ENCODE assay signal across 18 cellular contexts in genomic region chr1:22706100-22706499, GRCh38. TPM values are rescaled to one million over a fixed set of nuclear protein-coding genes. Genes with fewer than 3 reads are reported as not detected.
A peak's percentile ranks its signal among the peaks of the same experiment; 100 is the strongest.
DNase-seq lines count a peak whose midpoint lies in the region; ATAC-seq, FAIRE-seq and TF ChIP-seq lines count a peak whose summit lies in the region.
"Not testable (repeated sequence)": the region's sequence is repeated elsewhere in the genome, so short reads cannot be mapped to it uniquely, and the experiment has no call there.
"Had no signal": no experiment of that assay in that cellular context is flagged by ENCODE, and none has a peak within 500 bp of the region (broad histone marks: within the 10 kb centered on the region; RNA-seq: fewer than 3 reads in every experiment).

No MANE protein-coding gene starts in this region.

- not testable (repeated sequence) for H3K9ac ChIP-seq in K562 (ENCODE audit: insufficient read depth in 1 of 2, low read depth in 2 of 2, low read length in 2 of 2)

- ATAC-seq in K562; natural killer cell treated with Interleukin-12 subunit alpha and Interleukin-12 subunit beta and Interleukin-15 and Interleukin-18, amount 100 ng/mL, for 72 hours: not testable (repeated sequence)

- peaks cover 3 to 18% of the 10 kb centered on the region in 2 experiments; a peak in 2 of 5 replicates for H3K27me3 ChIP-seq in K562 (ENCODE audit: control insufficient read depth in 2 of 2, insufficient read depth in 2 of 2, low read length in 2 of 2)
- H3K27me3 ChIP-seq in spleen (replicated peaks in 1 of 7) = peaks cover 0 to 21% (median 9%) of the 10 kb centered on the region in 7 donors

- H3K4me2 ChIP-seq in K562 (ENCODE audit: insufficient read depth, low read length) = not testable (repeated sequence)

- in situ Hi-C loops in K562 (cut with MboI) = not testable (repeated sequence)

- H3K4me1 ChIP-seq in HEK293 (ENCODE audit: control insufficient read depth, insufficient read depth, low read length) = not testable (repeated sequence)
- H3K4me1 ChIP-seq in K562 (replicated peaks in 1 of 2; ENCODE audit: control insufficient read depth in 2 of 2, insufficient read depth in 2 of 2, low read length in 2 of 2) (peaks cover 0 to 15% of the 10 kb centered on the region in 2 experiments; a peak in 4 of 5 replicates), spleen (peaks cover 0 to 35% (median 15%) of the 10 kb centered on the region in 6 donors)

- not testable (repeated sequence) for FAIRE-seq in K562 (lab: Jason Lieb, UNC)

- not testable (repeated sequence) for H3K79me2 ChIP-seq in K562 (ENCODE audit: control insufficient read depth, insufficient read depth, low read length)

- WGBS in K562 (ENCODE audit: insufficient coverage, low coverage, missing lambda C conversion rate) = 0% methylated on average over 4 of the region's 4 CpGs
- WGBS in spleen, 5 donors = 87 to 95% (median 90%) methylated on average over 4 of the region's 4 CpGs

- not testable (repeated sequence) for H3K27ac Mint-ChIP-seq in natural killer cell treated with Interleukin-12 subunit alpha and Interleukin-12 subunit beta and Interleukin-15 and Interleukin-18, amount 100 ng/mL, for 72 hours

- H3K9me3 Mint-ChIP-seq in natural killer cell treated with Interleukin-12 subunit alpha and Interleukin-12 subunit beta and Interleukin-15 and Interleukin-18, amount 100 ng/mL, for 72 hours = not testable (repeated sequence)

- H3K27ac ChIP-seq in HEK293 (ENCODE audit: extremely low read depth, low read depth, low read length); K562 (ENCODE audit: extremely low read depth, low read depth, low read length); spleen: not testable (repeated sequence)

- not testable (repeated sequence) for TF ChIP-seq RAD21 in K562 (CRISPR knock-in tag; conservative IDR thresholded peaks at IDR 0.05 in 1 of 2, IDR thresholded peaks at IDR 0.05 in 1 of 2)

- peaks cover 28% of the 10 kb centered on the region for H4K20me1 ChIP-seq in K562 (replicated peaks; ENCODE audit: control insufficient read depth, insufficient read depth, low read length)

- not testable (repeated sequence) for H3K36me3 ChIP-seq in HEK293 (ENCODE audit: control insufficient read depth in 2 of 2, insufficient read depth in 1 of 2, low read length in 2 of 2); K562 (ENCODE audit: control insufficient read depth, insufficient read depth, low read length); spleen

- not testable (repeated sequence) for BruUV-seq in K562 (replicated peaks; lab: Mats Ljungman, UMichigan)

- H2AFZ ChIP-seq in K562 (ENCODE audit: low read depth, low read length) = not testable (repeated sequence)

- not testable (repeated sequence) for DNase-seq in K562 (ENCODE audit: extremely low read depth in 1 of 4, low spot score in 3 of 4)
- DNase-seq in natural killer cell treated with Interleukin-12 subunit alpha and Interleukin-12 subunit beta and Interleukin-15 and Interleukin-18, amount 100 ng/mL, for 72 hours (ENCODE audit: low spot score) = peak; percentile 5
- peak; percentile 12 for DNase-seq in spleen

- H3K36me3 Mint-ChIP-seq in natural killer cell treated with Interleukin-12 subunit alpha and Interleukin-12 subunit beta and Interleukin-15 and Interleukin-18, amount 100 ng/mL, for 72 hours = not testable (repeated sequence)

- TF ChIP-seq EP300 in K562 (IDR thresholded peaks at IDR 0.05; ENCODE audit: low read length) = not testable (repeated sequence)

- TF ChIP-seq POLR2A in K562 (conservative IDR thresholded peaks at IDR 0.05); spleen (IDR thresholded peaks at IDR 0.05): not testable (repeated sequence)

- CTCF ChIA-PET in HEK293 (lab: Yijun Ruan, JAX); K562 (lab: Yijun Ruan, JAX; ENCODE audit: low intra/inter-chr PET ratio): not testable (repeated sequence)

- not testable (repeated sequence) for H3K9me3 ChIP-seq in HEK293 (ENCODE audit: control insufficient read depth, insufficient read depth, low read depth, low read length); K562 (replicated peaks; ENCODE audit: control insufficient read depth, insufficient read depth, low read depth, low read length); spleen

- H3K9me1 ChIP-seq in K562 (ENCODE audit: control insufficient read depth, insufficient read depth, low read length) = not testable (repeated sequence)

- H3K4me3 Mint-ChIP-seq in natural killer cell treated with Interleukin-12 subunit alpha and Interleukin-12 subunit beta and Interleukin-15 and Interleukin-18, amount 100 ng/mL, for 72 hours = not testable (repeated sequence)

- peaks cover 17 to 24% of the 10 kb centered on the region in 2 donors for H3K27me3 Mint-ChIP-seq in natural killer cell treated with Interleukin-12 subunit alpha and Interleukin-12 subunit beta and Interleukin-15 and Interleukin-18, amount 100 ng/mL, for 72 hours

- POLR2A ChIA-PET in HEK293 (lab: Yijun Ruan, JAX); K562 (lab: Yijun Ruan, JAX): not testable (repeated sequence)

- H3K4me3 ChIP-seq in HEK293 (ENCODE audit: low read depth, low read length); K562; spleen: not testable (repeated sequence)

- H3K4me1 Mint-ChIP-seq in natural killer cell treated with Interleukin-12 subunit alpha and Interleukin-12 subunit beta and Interleukin-15 and Interleukin-18, amount 100 ng/mL, for 72 hours (ENCODE audit: low read depth in 2 of 2) = not testable (repeated sequence)

- TF ChIP-seq CTCF in HEK293 (tag by site-specific recombination; IDR thresholded peaks at IDR 0.05); K562 (IDR thresholded peaks at IDR 0.05 in 2 of 3, conservative IDR thresholded peaks at IDR 0.05 in 1 of 3; ENCODE audit: insufficient read depth in 2 of 3, low read depth in 1 of 3, low read length in 3 of 3); spleen (IDR thresholded peaks at IDR 0.05 in 8 of 11, conservative IDR thresholded peaks at IDR 0.05 in 3 of 11): not testable (repeated sequence)

- intact Hi-C loops in K562 (cut with micrococcal nuclease) = not testable (repeated sequence)
- intact Hi-C loops in spleen (cut with DNase I; ENCODE audit: low total_unique reads) = loop anchor here (10.0 kb wide), 2 partner anchors 179 to 229 kb away; no protein-coding TSS in a partner anchor

TF ChIP-seq in HEK293, 187 proteins besides CTCF, POLR2A, EP300 and RAD21:
- peak; percentile 95 for TF ChIP-seq ZNF146 (tag by site-specific recombination; IDR thresholded peaks at IDR 0.05)

TF ChIP-seq in K562, 482 proteins besides CTCF, POLR2A, EP300 and RAD21:
- TF ChIP-seq KDM1A (IDR thresholded peaks at IDR 0.05) (0 out of 4 replicates have a peak, but pooled peaks of 1 of the 2 experiments have one; percentile 12), ZNF146 (CRISPR knock-in tag; IDR thresholded peaks at IDR 0.05; ENCODE audit: unreplicated experiment) (peak; percentile 68)

RNA-seq across cellular contexts. Expression of gene EPHB2, which starts 4.5 kb away (rescaled TPM):
- total RNA-seq in K562 (2011; cell fraction: chromatin; rRNA removed; ENCODE audit: low replicate concordance) = 0.23 TPM in 1 of 2 replicates, not detected in the other
- total RNA-seq in K562 (2011; cell fraction: nucleolus; rRNA removed) = not detected in 2 replicates
- not detected in 2 replicates for total RNA-seq in K562 (2011; cell fraction: nucleoplasm; rRNA removed)
- total RNA-seq in K562 (2014; rRNA removed) (not detected in 2 replicates), K562 (2014; rRNA removed; fragmentation: Illumina TruSeq; extraction: Trizol) (not detected in 2 replicates), K562 (2015; rRNA removed; fragmentation: Illumina TruSeq; extraction: Trizol) (not detected in 2 replicates), K562 (2021) (not detected in 2 replicates), spleen (1 to 10 TPM; 2.5 to 9.3 (median 7.3) TPM)
- polyA plus RNA-seq in K562 (2011; rRNA removed) (0.05 TPM in 1 of 2 replicates, not detected in the other), K562 (2014; fragmentation: Illumina TruSeq; extraction: Trizol) (not detected in 2 replicates), K562 (2014; fragmentation: Nextera tagmentation; extraction: Ambion mirVana) (not detected), K562 (2014; rRNA removed) (not detected in 2 replicates), spleen (1 to 10 TPM in 2 of 3 donors, under 1 TPM in 1; 0.67 to 2.0 (median 1.3) TPM)
- 0.03 TPM in 1 of 2 replicates, not detected in the other for polyA plus RNA-seq in K562 (2011; cell fraction: cytosol; rRNA removed)
- polyA plus RNA-seq in K562 (2011; cell fraction: nucleus; rRNA removed) = not detected in 2 replicates
- 0.03 and 0.18 TPM in 2 replicates for polyA plus RNA-seq in K562 (2012)
- polyA minus RNA-seq in K562 (2011; rRNA and poly(A)+ RNA removed) = not detected in 2 replicates
- not detected in 2 replicates for polyA minus RNA-seq in K562 (2011; cell fraction: cytosol; rRNA and poly(A)+ RNA removed)
- not detected in 2 replicates for polyA minus RNA-seq in K562 (2011; cell fraction: nucleus; rRNA and poly(A)+ RNA removed)
- total RNA-seq in natural killer cell treated with Interleukin-12 subunit alpha and Interleukin-12 subunit beta and Interleukin-15 and Interleukin-18, amount 100 ng/mL, for 72 hours = not detected
- total RNA-seq: CD4-positive, CD25-positive, alpha-beta regulatory T cell; CD8-positive, alpha-beta T cell had no signal
- polyA plus RNA-seq: CD4-positive, alpha-beta memory T cell; CD4-positive, CD25-positive, alpha-beta regulatory T cell; CD8-positive, alpha-beta memory T cell had no signal

RNA-seq across cellular contexts. Expression of gene C1QB, which starts 53.1 kb away (rescaled TPM):
- total RNA-seq in K562 (2011; cell fraction: chromatin; rRNA removed; ENCODE audit: low replicate concordance) = not detected in 2 replicates
- total RNA-seq in K562 (2011; cell fraction: nucleolus; rRNA removed) = not detected in 2 replicates
- total RNA-seq in K562 (2011; cell fraction: nucleoplasm; rRNA removed) = not detected in 2 replicates
- total RNA-seq in K562 (2014; rRNA removed) (not detected in 2 replicates), K562 (2014; rRNA removed; fragmentation: Illumina TruSeq; extraction: Trizol) (not detected in 2 replicates), K562 (2015; rRNA removed; fragmentation: Illumina TruSeq; extraction: Trizol) (not detected in 2 replicates), K562 (2021) (0.51 and 0.55 TPM in 2 replicates), spleen (1,000 to 10,000 TPM; 1,098 to 3,817 (median 2,128) TPM)
- polyA plus RNA-seq in K562 (2011; rRNA removed) (not detected in 2 replicates), K562 (2014; fragmentation: Illumina TruSeq; extraction: Trizol) (not detected in 2 replicates), K562 (2014; fragmentation: Nextera tagmentation; extraction: Ambion mirVana) (not detected), K562 (2014; rRNA removed) (not detected in 2 replicates), spleen (100 to 1,000 TPM; 225 to 496 (median 490) TPM)
- polyA plus RNA-seq in K562 (2011; cell fraction: cytosol; rRNA removed) = not detected in 2 replicates
- polyA plus RNA-seq in K562 (2011; cell fraction: nucleus; rRNA removed) = not detected in 2 replicates
- polyA plus RNA-seq in K562 (2012) = not detected in 2 replicates
- polyA minus RNA-seq in K562 (2011; rRNA and poly(A)+ RNA removed) = not detected in 2 replicates
- polyA minus RNA-seq in K562 (2011; cell fraction: cytosol; rRNA and poly(A)+ RNA removed) = not detected in 2 replicates
- polyA minus RNA-seq in K562 (2011; cell fraction: nucleus; rRNA and poly(A)+ RNA removed) = not detected in 2 replicates
- not detected for total RNA-seq in natural killer cell treated with Interleukin-12 subunit alpha and Interleukin-12 subunit beta and Interleukin-15 and Interleukin-18, amount 100 ng/mL, for 72 hours
- total RNA-seq: A172; A673; B cell; Caco-2; Calu3; CD4-positive, alpha-beta T cell; CD4-positive, CD25-positive, alpha-beta regulatory T cell; CD8-positive, alpha-beta T cell; Daoy had no signal
- polyA plus RNA-seq: A549; AG04450; BJ; CD4-positive, alpha-beta memory T cell; CD4-positive, CD25-positive, alpha-beta regulatory T cell; CD8-positive, alpha-beta memory T cell had no signal

Comparison
In these comparisons a context has a peak if more than half of its experiments do, and no peak if none do; other contexts are left out.
1. RNA of gene C1QB, which starts 53.1 kb away (total RNA-seq): 1,098 to 3,817 TPM in spleen; 0.51 to 0.55 TPM in K562 and not detected in natural killer cell treated with Interleukin-12 subunit alpha and Interleukin-12 subunit beta and Interleukin-15 and Interleukin-18, amount 100 ng/mL, for 72 hours; every median in the first group is over 100 times any median in the second.